ENCODE assay signal across 18 cellular contexts in the genomic region with DNA sequence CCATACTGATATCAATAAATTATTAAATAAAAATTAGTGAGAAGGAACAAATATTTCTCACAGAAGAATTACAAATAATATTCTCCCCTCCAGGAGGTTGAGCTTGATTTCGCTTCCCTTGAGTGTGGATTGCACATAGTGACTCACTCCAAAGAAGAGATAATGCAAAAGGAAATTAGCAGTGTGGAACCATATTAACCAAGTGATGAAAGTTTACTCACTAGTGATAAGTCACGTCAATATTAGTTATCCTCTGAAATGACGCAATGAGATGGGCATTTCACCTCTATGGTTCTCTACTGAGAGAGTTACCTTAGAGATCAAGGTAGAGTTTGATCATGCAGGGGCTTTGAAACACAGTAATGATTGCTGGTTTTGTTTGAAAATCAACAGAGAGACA.
DNase-seq lines count a peak whose midpoint lies in the region; ATAC-seq, FAIRE-seq and TF ChIP-seq lines count a peak whose summit lies in the region.
"Had no signal": no experiment of that assay in that cellular context is flagged by ENCODE, and none has a peak within 500 bp of the region (broad histone marks: within the 10 kb centered on the region; RNA-seq: fewer than 3 reads in every experiment).

No MANE protein-coding gene starts in this region.

- no peaks in the 10 kb centered on the region for H3K79me2 ChIP-seq in PC-3 (ENCODE audit: low read length)
- H3K79me2 ChIP-seq in K562 (ENCODE audit: control insufficient read depth, insufficient read depth, low read length) = no peaks in the 10 kb centered on the region

- POLR2A ChIA-PET in PC-3 (lab: Charles Lee; ENCODE audit: unreplicated experiment) = no interaction called here
- POLR2A ChIA-PET in K562 (lab: Yijun Ruan, JAX) = no interaction called here

- ATAC-seq in PC-3 = no peak
- no peak for ATAC-seq in K562
- no peak for ATAC-seq in HG03159 (IDR thresholded peaks at IDR 0.05; ENCODE audit: unreplicated experiment)

- TF ChIP-seq CTCF in PC-3 (conservative IDR thresholded peaks at IDR 0.05; ENCODE audit: low read depth, low read length) = no peak
- no peak for TF ChIP-seq CTCF in K562 (IDR thresholded peaks at IDR 0.05 in 2 of 3, conservative IDR thresholded peaks at IDR 0.05 in 1 of 3; ENCODE audit: insufficient read depth in 2 of 3, low read depth in 1 of 3, low read length in 3 of 3)

- no TSS peak for BruUV-seq in PC-3 (replicated peaks; lab: Mats Ljungman, UMichigan)
- BruUV-seq in K562 (replicated peaks; lab: Mats Ljungman, UMichigan) = no TSS peak

- H3K4me2 ChIP-seq in PC-3 (ENCODE audit: low read length) (no peak overlapping the region), K562 (ENCODE audit: insufficient read depth, low read length) (no peak overlapping the region)

- H3K36me3 ChIP-seq in PC-3 (ENCODE audit: low read depth, low read length) (no peaks in the 10 kb centered on the region), K562 (ENCODE audit: control insufficient read depth, insufficient read depth, low read length) (no peaks in the 10 kb centered on the region)
- H3K36me3 ChIP-seq: HAP-1, SJCRH30 had no signal

- H3K9me2 ChIP-seq in PC-3 (replicated peaks; ENCODE audit: low read length) = no peaks in the 10 kb centered on the region

- CTCF ChIA-PET in PC-3 (lab: Charles Lee) = no interaction called here
- CTCF ChIA-PET in K562 (lab: Yijun Ruan, JAX; ENCODE audit: low intra/inter-chr PET ratio) = no interaction called here

- H3K9me3 ChIP-seq in PC-3 (ENCODE audit: low read length) (no peaks in the 10 kb centered on the region), K562 (replicated peaks; ENCODE audit: control insufficient read depth, insufficient read depth, low read depth, low read length) (no peaks in the 10 kb centered on the region)
- H3K9me3 ChIP-seq: HAP-1, SJCRH30 had no signal

- H3K4me1 ChIP-seq in PC-3 (ENCODE audit: insufficient read depth, low read length) (no peaks in the 10 kb centered on the region), K562 (replicated peaks in 1 of 2; ENCODE audit: control insufficient read depth in 2 of 2, insufficient read depth in 2 of 2, low read length in 2 of 2) (no peaks in the 10 kb centered on the region)
- H3K4me1 ChIP-seq: HAP-1, SJCRH30 had no signal

- 0% methylated on average over 3 of the region's 3 CpGs for WGBS in K562 (ENCODE audit: insufficient coverage, low coverage, missing lambda C conversion rate)

- peak; percentile 1 for DNase-seq in Caki2 (ENCODE audit: low read depth)
- DNase-seq in PC-3 = peak; percentile 3
- no peak for DNase-seq in K562 (ENCODE audit: extremely low read depth in 1 of 4, low spot score in 3 of 4)
- DNase-seq in glomerular visceral epithelial cell (ENCODE audit: extremely low spot score) = peak; percentile 53
- DNase-seq in SK-N-DZ (ENCODE audit: low spot score) = no peak
- DNase-seq in DMS 273 (lab: John Stamatoyannopoulos, UW; ENCODE audit: unreplicated experiment) = no peak
- DNase-seq in NCI-H1048 (lab: John Stamatoyannopoulos, UW) = no peak
- DNase-seq: Calu3; CD4-positive, alpha-beta T cell; DMS53; NCI-H1105 treated with DMSO at 0.1 percent for 48 hours; NCI-H1694 treated with DMSO at 0.1 percent for 48 hours; RPMI8226; SJCRH30 had no signal

- intact Hi-C loops in PC-3 (cut with micrococcal nuclease) (no loop called here), K562 (cut with micrococcal nuclease) (no loop called here)

- H4K20me1 ChIP-seq in PC-3 (ENCODE audit: low read length) = no peaks in the 10 kb centered on the region
- no peaks in the 10 kb centered on the region for H4K20me1 ChIP-seq in K562 (replicated peaks; ENCODE audit: control insufficient read depth, insufficient read depth, low read length)

- TF ChIP-seq POLR2A in K562 (conservative IDR thresholded peaks at IDR 0.05) = no peak

- H3F3A ChIP-seq in PC-3 (ENCODE audit: low read length, unreplicated experiment) = no peaks in the 10 kb centered on the region

- no peaks in the 10 kb centered on the region for H3K9me1 ChIP-seq in K562 (ENCODE audit: control insufficient read depth, insufficient read depth, low read length)

- in situ Hi-C loops in Caki2 (cut with HindIII; ENCODE audit: low pct_unique_long_range_greater_than_20kb, low sequenced_read_pairs) (no loop called here), K562 (cut with MboI) (no loop called here)

- no peak overlapping the region for H3K27ac ChIP-seq in PC-3 (ENCODE audit: low read length)
- H3K27ac ChIP-seq in K562 (ENCODE audit: extremely low read depth, low read depth, low read length) = no peak overlapping the region
- H3K27ac ChIP-seq: SJCRH30 had no signal

- no peak for TF ChIP-seq EP300 in K562 (IDR thresholded peaks at IDR 0.05; ENCODE audit: low read length)

- no peak for FAIRE-seq in K562 (lab: Jason Lieb, UNC)
- FAIRE-seq: A204.1, HTR-8/SVneo had no signal

- TF ChIP-seq RAD21 in K562 (CRISPR knock-in tag; conservative IDR thresholded peaks at IDR 0.05 in 1 of 2, IDR thresholded peaks at IDR 0.05 in 1 of 2) = no peak

- H3K4me3 ChIP-seq in PC-3 (ENCODE audit: low read length) = no peak overlapping the region
- H3K4me3 ChIP-seq in K562 = no peak overlapping the region
- H3K4me3 ChIP-seq: HAP-1, SJCRH30 had no signal

- H3K27me3 ChIP-seq in PC-3 (ENCODE audit: low read length) = no peaks in the 10 kb centered on the region
- no peaks in the 10 kb centered on the region for H3K27me3 ChIP-seq in K562 (ENCODE audit: control insufficient read depth in 2 of 2, insufficient read depth in 2 of 2, low read length in 2 of 2)
- H3K27me3 ChIP-seq: SJCRH30 had no signal

- H2AFZ ChIP-seq in PC-3 (ENCODE audit: low read length) = no peak overlapping the region
- no peak overlapping the region for H2AFZ ChIP-seq in K562 (ENCODE audit: low read depth, low read length)

- H3K9ac ChIP-seq in PC-3 (ENCODE audit: low read length) (no peak overlapping the region), K562 (ENCODE audit: insufficient read depth in 1 of 2, low read depth in 2 of 2, low read length in 2 of 2) (no peak overlapping the region)

TF ChIP-seq in K562, 482 proteins besides CTCF, POLR2A, EP300 and RAD21:
- TF ChIP-seq GABPA (tag; conservative IDR thresholded peaks at IDR 0.05; ENCODE audit: low read depth) (peak; percentile 35; the same call in 1 of the 2 replicates), ZNF232 (CRISPR knock-in tag; IDR thresholded peaks at IDR 0.05) (no peak), CEBPB (tag; IDR thresholded peaks at IDR 0.05) (0 out of 2 replicates have a peak, but pooled peaks have one; percentile 15), TGIF2 (CRISPR knock-in tag; IDR thresholded peaks at IDR 0.05) (no peak), SNRNP70 (optimal IDR thresholded peaks at IDR 0.05; ENCODE audit: low read depth, low read length) (no peak), CHD2 (IDR thresholded peaks at IDR 0.05; ENCODE audit: low read depth, low read length) (no peak), SOX6 (IDR thresholded peaks at IDR 0.05) (no peak), ELF2 (CRISPR knock-in tag; IDR thresholded peaks at IDR 0.05) (no peak), ATF2 (CRISPR knock-in tag; IDR thresholded peaks at IDR 0.05) (no peak), SIN3A (IDR thresholded peaks at IDR 0.05; ENCODE audit: borderline replicate concordance in 2 of 2, control insufficient read depth in 1 of 2, low read depth in 2 of 2, low read length in 2 of 2) (no peak), ZNF699 (CRISPR knock-in tag; IDR thresholded peaks at IDR 0.05; ENCODE audit: insufficient replicate concordance) (no peak), CEBPG (CRISPR knock-in tag; IDR thresholded peaks at IDR 0.05) (no peak), CEBPG (tag; conservative IDR thresholded peaks at IDR 0.05 in 1 of 2, IDR thresholded peaks at IDR 0.05 in 1 of 2) (peak; percentile 73 to 84; a peak in 3 of 4 replicates), FOSL1 (tag; conservative IDR thresholded peaks at IDR 0.05) (peak; percentile 76)
- TF ChIP-seq, protein P1, sequence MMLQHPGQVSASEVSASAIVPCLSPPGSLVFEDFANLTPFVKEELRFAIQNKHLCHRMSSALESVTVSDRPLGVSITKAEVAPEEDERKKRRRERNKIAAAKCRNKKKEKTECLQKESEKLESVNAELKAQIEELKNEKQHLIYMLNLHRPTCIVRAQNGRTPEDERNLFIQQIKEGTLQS (IDR thresholded peaks at IDR 0.05) = 0 out of 2 replicates have a peak, but pooled peaks have one; percentile 26
- TF ChIP-seq, protein P1 (CRISPR knock-in tag; conservative IDR thresholded peaks at IDR 0.05) = no peak
TF ChIP-seq in K562: peak in this region for 5.

Comparison
In these comparisons a context has a peak if more than half of its experiments do, and no peak if none do; other contexts are left out.
1. DNase-seq: peak in Caki2 (single experiment), PC-3 (single experiment) and glomerular visceral epithelial cell (single experiment); none in K562 (0 of 4), SK-N-DZ (single experiment), DMS 273 (single experiment) and NCI-H1048 (single experiment).